Comparison of ENCODE assay signal across 18 cellular contexts in the genomic region with DNA sequence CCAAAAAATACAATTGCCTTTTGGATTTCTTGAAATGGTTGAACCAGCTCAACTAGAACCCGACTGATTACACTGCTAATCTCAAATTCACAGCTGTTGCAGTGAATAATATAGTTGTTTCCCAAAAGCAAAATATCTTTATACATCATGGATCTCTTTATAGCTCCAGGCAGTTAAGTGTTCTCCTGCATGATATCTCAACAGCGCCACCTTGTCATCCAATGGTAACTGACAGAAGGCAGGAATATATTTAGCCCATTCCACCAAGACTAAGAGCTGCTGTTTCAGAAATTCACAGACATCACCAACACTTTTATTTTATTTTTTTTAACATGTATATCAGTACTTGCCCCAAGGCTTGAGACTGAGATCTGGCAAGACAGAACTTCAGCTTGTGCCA.
DNase-seq lines count a peak whose midpoint lies in the region; ATAC-seq and TF ChIP-seq lines count a peak whose summit lies in the region.
"Had no signal": no experiment of that assay in that cellular context is flagged by ENCODE, and none has a peak within 500 bp of the region (broad histone marks: within the 10 kb centered on the region; RNA-seq: fewer than 3 reads in every experiment).

No MANE protein-coding gene starts in this region.

- H3K27ac ChIP-seq in SK-N-SH (ENCODE audit: low read depth in 2 of 2, low read length in 1 of 2) (no peak overlapping the region), neural progenitor cell (no peak overlapping the region), coronary artery (no peak overlapping the region)

- no peaks in the 10 kb centered on the region for H4K20me1 ChIP-seq in SK-N-SH (ENCODE audit: insufficient read depth)
- no peaks in the 10 kb centered on the region for H4K20me1 ChIP-seq in neural progenitor cell (ENCODE audit: low read depth)

- DNase-seq in SK-N-SH, result no peak
- DNase-seq in NB4 (ENCODE audit: low read depth), result peak; percentile 18
- peak; percentile 20 for DNase-seq in WTC11 (ENCODE audit: low spot score)
- DNase-seq in neural progenitor cell (ENCODE audit: low spot score), result peak; percentile 46
- DNase-seq in coronary artery (ENCODE audit: low spot score), result no peak
- DNase-seq: activated CD4-positive, alpha-beta T cell treated with anti-CD3 and anti-CD28 coated beads, Interleukin-2, amount 10 ng/mL, durations not matched to agents 7 days and 5 days; activated naive CD4-positive, alpha-beta T cell treated with Interleukin-2 at 50 U/mL for 16 hours; aorta; cerebellar nuclear complex; effector memory CD8-positive, alpha-beta T cell; left cardiac atrium; NCI-H1092; occipital lobe; SIG-M5; stimulated activated CD4-positive, alpha-beta T cell treated with anti-CD3 and anti-CD28 coated beads, Interleukin-4, amount 100 ng/mL, for 1 hour had no signal

- H3F3A ChIP-seq in SK-N-SH (replicated peaks; ENCODE audit: insufficient read depth) (no peaks in the 10 kb centered on the region), neural progenitor cell (ENCODE audit: low read depth) (no peaks in the 10 kb centered on the region)

- H3K79me2 ChIP-seq in SK-N-SH (ENCODE audit: insufficient read depth) (no peaks in the 10 kb centered on the region; the same call in 1 of the 2 replicates), neural progenitor cell (ENCODE audit: low read depth) (no peaks in the 10 kb centered on the region)

- H3K9ac ChIP-seq in SK-N-SH, result no peak overlapping the region
- no peak overlapping the region for H3K9ac ChIP-seq in neural progenitor cell

- no peaks in the 10 kb centered on the region for H3K36me3 ChIP-seq in SK-N-SH (replicated peaks in 1 of 2; ENCODE audit: control insufficient read depth in 1 of 2, insufficient read depth in 2 of 2, low read length in 1 of 2)
- H3K36me3 ChIP-seq in neural progenitor cell, result no peaks in the 10 kb centered on the region

- H3K4me3 ChIP-seq in SK-N-SH (ENCODE audit: low read depth in 2 of 2, low read length in 1 of 2) (no peak overlapping the region), NB4 (ENCODE audit: low read depth, low read length) (no peak overlapping the region), neural progenitor cell (no peak overlapping the region), coronary artery (no peak overlapping the region)

- no peak overlapping the region for H3K4me2 ChIP-seq in SK-N-SH
- H3K4me2 ChIP-seq in neural progenitor cell, result no peak overlapping the region

- H3K4me3 Mint-ChIP-seq in WTC11, result no peak overlapping the region
- no peak overlapping the region for H3K4me3 Mint-ChIP-seq in neural progenitor cell
- H3K4me3 Mint-ChIP-seq: activated CD4-positive, alpha-beta T cell treated with anti-CD3 and anti-CD28 coated beads, Interleukin-2, amount 10 ng/mL, durations not matched to agents 7 days and 5 days; effector memory CD8-positive, alpha-beta T cell had no signal

- POLR2A ChIA-PET in SK-N-SH (lab: Yijun Ruan, JAX), result no interaction called here
- POLR2A ChIA-PET in WTC11 (lab: Charles Lee), result interaction anchor here (1.1 kb wide), 1 partner anchor 12 kb away, joined by 3 read pairs; no protein-coding TSS in a partner anchor

- TF ChIP-seq POLR2A in NB4 (IDR thresholded peaks at IDR 0.05; ENCODE audit: extremely low read depth, insufficient read length), result no peak

- H3K27ac Mint-ChIP-seq in WTC11, result no peak overlapping the region
- no peak overlapping the region for H3K27ac Mint-ChIP-seq in neural progenitor cell
- H3K27ac Mint-ChIP-seq: activated CD4-positive, alpha-beta T cell treated with anti-CD3 and anti-CD28 coated beads, Interleukin-2, amount 10 ng/mL, durations not matched to agents 7 days and 5 days; effector memory CD8-positive, alpha-beta T cell had no signal

- H3K9me3 Mint-ChIP-seq in WTC11 (peaks cover 27% of the 10 kb centered on the region), neural progenitor cell (peaks cover 3% of the 10 kb centered on the region)

- H3K36me3 Mint-ChIP-seq in WTC11 (peaks cover 24% of the 10 kb centered on the region), neural progenitor cell (no peaks in the 10 kb centered on the region)

- no peak for TF ChIP-seq EP300 in SK-N-SH (IDR thresholded peaks at IDR 0.05; ENCODE audit: borderline replicate concordance in 1 of 2, low read depth in 1 of 2, low read length in 1 of 2)

- no peak overlapping the region for H2AFZ ChIP-seq in SK-N-SH (ENCODE audit: low read depth)
- H2AFZ ChIP-seq in neural progenitor cell (replicated peaks), result peak overlapping the region; percentile 44

- no peaks in the 10 kb centered on the region for H3K9me2 ChIP-seq in SK-N-SH

- 0 out of 2 replicates have a peak, but pooled peaks have one; percentile 10 for TF ChIP-seq CTCF in SK-N-SH (IDR thresholded peaks at IDR 0.05)
- TF ChIP-seq CTCF in NB4 (IDR thresholded peaks at IDR 0.05; ENCODE audit: low read depth, low read length), result peak; percentile 23
- TF ChIP-seq CTCF in WTC11 (IDR thresholded peaks at IDR 0.05), result peak; percentile 24; the same call in 1 of the 2 replicates
- TF ChIP-seq CTCF in neural progenitor cell (IDR thresholded peaks at IDR 0.05), result peak; percentile 56
- TF ChIP-seq CTCF in coronary artery (IDR thresholded peaks at IDR 0.05), result no peak

- CTCF ChIA-PET in SK-N-SH (lab: Yijun Ruan, JAX) (interaction anchor here (0.9 to 1.0 kb wide), 3 partner anchors 17 to 74 kb away, joined by 3 read pairs; no protein-coding TSS in a partner anchor), WTC11 (lab: Charles Lee) (interaction anchor here (0.6 to 1.2 kb wide), 6 partner anchors 12 to 459 kb away, joined by 3 to 10 read pairs (median 3); no protein-coding TSS in a partner anchor)

- no peaks in the 10 kb centered on the region for H3K9me3 ChIP-seq in SK-N-SH
- H3K9me3 ChIP-seq in neural progenitor cell (ENCODE audit: low read depth), result no peaks in the 10 kb centered on the region

- no peaks in the 10 kb centered on the region; the same call in 1 of the 2 replicates for H3K4me1 Mint-ChIP-seq in WTC11
- H3K4me1 Mint-ChIP-seq in neural progenitor cell, result no peaks in the 10 kb centered on the region
- H3K4me1 Mint-ChIP-seq: activated CD4-positive, alpha-beta T cell treated with anti-CD3 and anti-CD28 coated beads, Interleukin-2, amount 10 ng/mL, durations not matched to agents 7 days and 5 days had no signal

- ATAC-seq in SK-N-SH treated with all-trans-retinoic acid at 6 μM for 48 hours (no peak), WTC11 (peak; percentile 71), GM21515 (IDR thresholded peaks at IDR 0.05; ENCODE audit: unreplicated experiment) (no peak), HG02610 (IDR thresholded peaks at IDR 0.05; ENCODE audit: unreplicated experiment) (no peak)
- ATAC-seq: effector memory CD8-positive, alpha-beta T cell; left cardiac atrium had no signal

- peak; percentile 13; the same call in 1 of the 2 replicates for TF ChIP-seq RAD21 in SK-N-SH (IDR thresholded peaks at IDR 0.05; ENCODE audit: low read length)

- no peaks in the 10 kb centered on the region for H3K27me3 Mint-ChIP-seq in WTC11 (ENCODE audit: low read depth)
- H3K27me3 Mint-ChIP-seq in neural progenitor cell (ENCODE audit: insufficient read depth, low read depth), result no peaks in the 10 kb centered on the region
- H3K27me3 Mint-ChIP-seq: activated CD4-positive, alpha-beta T cell treated with anti-CD3 and anti-CD28 coated beads, Interleukin-2, amount 10 ng/mL, durations not matched to agents 7 days and 5 days; effector memory CD8-positive, alpha-beta T cell had no signal

- H3K4me1 ChIP-seq in SK-N-SH (ENCODE audit: control insufficient read depth in 1 of 2, insufficient read depth in 2 of 2, low read depth in 1 of 2, low read length in 1 of 2), result no peaks in the 10 kb centered on the region; a peak in 1 of 4 replicates
- H3K4me1 ChIP-seq in neural progenitor cell, result no peaks in the 10 kb centered on the region

- H3K27me3 ChIP-seq in SK-N-SH (ENCODE audit: insufficient read depth) (no peaks in the 10 kb centered on the region), neural progenitor cell (no peaks in the 10 kb centered on the region)

- 3% methylated on average over 2 of the region's 2 CpGs for WGBS in SK-N-SH (ENCODE audit: low lambda C conversion rate)

TF ChIP-seq in SK-N-SH, 30 proteins besides CTCF, POLR2A, EP300 and RAD21 (continues in another document):
- no peak for TF ChIP-seq MXI1 (IDR thresholded peaks at IDR 0.05; ENCODE audit: low read depth, low read length)
- no peak for TF ChIP-seq RFX5 (IDR thresholded peaks at IDR 0.05; ENCODE audit: low read length)
- no peak for TF ChIP-seq SIN3A (IDR thresholded peaks at IDR 0.05; ENCODE audit: borderline replicate concordance, low read depth, low read length)
- TF ChIP-seq GABPA (IDR thresholded peaks at IDR 0.05; ENCODE audit: low read depth), result no peak
- no peak for TF ChIP-seq TEAD4 (IDR thresholded peaks at IDR 0.05; ENCODE audit: borderline replicate concordance, insufficient read depth)

TF ChIP-seq in SK-N-SH treated with all-trans-retinoic acid at 6 μM for 48 hours, 23 proteins besides CTCF, POLR2A, EP300 and RAD21 (continues in another document):
- no peak for TF ChIP-seq CSDC2 (CRISPR knock-in tag; IDR thresholded peaks at IDR 0.05)
- TF ChIP-seq BACH2 (CRISPR knock-in tag; IDR thresholded peaks at IDR 0.05; ENCODE audit: borderline replicate concordance), result no peak
- TF ChIP-seq ZNF565 (CRISPR knock-in tag; conservative IDR thresholded peaks at IDR 0.05; ENCODE audit: low read depth), result no peak
- TF ChIP-seq ZFP3 (CRISPR knock-in tag; IDR thresholded peaks at IDR 0.05), result no peak
- no peak for TF ChIP-seq TOX (CRISPR knock-in tag; IDR thresholded peaks at IDR 0.05; ENCODE audit: borderline replicate concordance)
- no peak for TF ChIP-seq RARB (CRISPR knock-in tag; IDR thresholded peaks at IDR 0.05)
- no peak for TF ChIP-seq SNAI2 (CRISPR knock-in tag; IDR thresholded peaks at IDR 0.05)
- TF ChIP-seq ARNTL (CRISPR knock-in tag; IDR thresholded peaks at IDR 0.05; ENCODE audit: borderline replicate concordance, low read depth), result no peak
- no peak for TF ChIP-seq ESRRG (CRISPR knock-in tag; IDR thresholded peaks at IDR 0.05)

TF ChIP-seq in WTC11, 78 proteins besides CTCF, POLR2A, EP300 and RAD21 (continues in another document):
- TF ChIP-seq HMGA2 (CRISPR knock-in tag; IDR thresholded peaks at IDR 0.05), result no peak
- TF ChIP-seq ESRRA (CRISPR knock-in tag; IDR thresholded peaks at IDR 0.05; ENCODE audit: borderline replicate concordance), result no peak
- no peak for TF ChIP-seq NR3C1 (CRISPR knock-in tag; conservative IDR thresholded peaks at IDR 0.05; ENCODE audit: low read depth)

Comparison
In these comparisons a context has a peak if more than half of its experiments do, and no peak if none do; other contexts are left out.
1. DNase-seq: peak in NB4 (single experiment), WTC11 (single experiment) and neural progenitor cell (single experiment); none in SK-N-SH (single experiment) and coronary artery (single experiment).
2. Of the 6 proteins assayed by ChIP-seq in both WTC11 and SK-N-SH: peak only in WTC11: none; only in SK-N-SH: none; in both: CTCF; in neither: 5.